Comparison of ENCODE assay signal across 32 cellular contexts in the genomic region with DNA sequence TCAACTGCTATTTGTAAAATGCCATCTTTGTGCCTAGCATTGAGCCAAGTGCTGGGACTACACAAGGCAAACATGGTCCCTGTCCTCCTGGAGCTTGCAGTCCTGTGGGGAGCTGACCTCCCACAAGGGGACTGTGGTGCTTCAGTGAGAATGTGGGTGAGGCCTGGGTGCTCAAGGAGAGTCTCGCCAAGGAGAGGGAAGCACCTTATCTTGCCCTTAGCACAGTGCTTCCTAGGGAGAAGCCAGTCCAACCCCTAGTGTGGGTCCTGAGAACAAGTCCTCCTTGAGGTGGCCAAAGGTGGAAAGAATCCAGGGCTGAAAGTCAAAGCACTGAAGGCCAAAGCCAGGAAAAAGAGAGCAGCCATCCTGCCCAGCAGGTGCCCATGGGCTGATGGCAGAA.
"Had no signal": no experiment of that assay in that cellular context is flagged by ENCODE, and none has a peak within 500 bp of the region (broad histone marks: within the 10 kb centered on the region; RNA-seq: fewer than 3 reads in every experiment).

No MANE protein-coding gene starts in this region.

- ATAC-seq: activated T-cell treated with anti-CD3 and anti-CD28 coated beads, Interleukin-2, amount 50 U/mL, for 72 hours; body of pancreas; effector memory CD8-positive, alpha-beta T cell; pancreas; stimulated activated memory B cell treated with anti-CD40 and anti-IgM and Interleukin-4, amounts not matched to agents 10 μg/mL and 1 μg/mL and 100 μg/mL, for 72 hours; T-helper 17 cell had no signal

- H3K4me3 ChIP-seq: adrenal gland, body of pancreas, cardiac muscle cell, coronary artery, dorsolateral prefrontal cortex, pancreas, prostate gland, sigmoid colon, stomach, suprapubic skin, tibial nerve had no signal

- H3K27ac ChIP-seq: adrenal gland, body of pancreas, cardiac muscle cell, coronary artery, pancreas, prostate gland, sigmoid colon, stomach, suprapubic skin, tibial nerve, WERI-Rb-1 had no signal

- H3K36me3 ChIP-seq: adrenal gland, cardiac muscle cell, pancreas, prostate gland, sigmoid colon, stomach, suprapubic skin, tibial nerve, WERI-Rb-1 had no signal

- H3K9me3 ChIP-seq: adrenal gland, body of pancreas, pancreas, prostate gland, sigmoid colon, stomach, suprapubic skin, tibial nerve had no signal

- H3K4me1 ChIP-seq: adrenal gland, body of pancreas, pancreas, prostate gland, stomach, suprapubic skin had no signal

- H3K9me3 Mint-ChIP-seq: activated CD4-positive, alpha-beta memory T cell treated with anti-CD3 and anti-CD28 coated beads for 36 hours; activated naive CD4-positive, alpha-beta T cell treated with anti-CD3 and anti-CD28 coated beads for 36 hours; activated naive CD8-positive, alpha-beta T cell treated with anti-CD3 and anti-CD28 coated beads for 36 hours; activated T-cell treated with anti-CD3 and anti-CD28 coated beads, Interleukin-2, amount 50 U/mL, for 72 hours; effector memory CD8-positive, alpha-beta T cell; immature natural killer cell; mesothelial cell of epicardium; naive B cell; nephron progenitor cell; stimulated activated memory B cell treated with anti-CD40 and anti-IgM and Interleukin-4, amounts not matched to agents 10 μg/mL and 1 μg/mL and 100 μg/mL, for 72 hours had no signal

- H3K4me1 Mint-ChIP-seq: activated naive CD8-positive, alpha-beta T cell treated with anti-CD3 and anti-CD28 coated beads for 36 hours; immature natural killer cell; mesothelial cell of epicardium; naive B cell; stimulated activated memory B cell treated with anti-CD40 and anti-IgM and Interleukin-4, amounts not matched to agents 10 μg/mL and 1 μg/mL and 100 μg/mL, for 72 hours had no signal

- H3K27ac Mint-ChIP-seq: activated CD4-positive, alpha-beta memory T cell treated with anti-CD3 and anti-CD28 coated beads for 36 hours; activated naive CD4-positive, alpha-beta T cell treated with anti-CD3 and anti-CD28 coated beads for 36 hours; activated naive CD8-positive, alpha-beta T cell treated with anti-CD3 and anti-CD28 coated beads for 36 hours; activated T-cell treated with anti-CD3 and anti-CD28 coated beads, Interleukin-2, amount 50 U/mL, for 72 hours; effector memory CD8-positive, alpha-beta T cell; immature natural killer cell; mesothelial cell of epicardium; stimulated activated memory B cell treated with anti-CD40 and anti-IgM and Interleukin-4, amounts not matched to agents 10 μg/mL and 1 μg/mL and 100 μg/mL, for 72 hours; T-helper 17 cell had no signal

- H3K4me3 Mint-ChIP-seq: activated CD4-positive, alpha-beta memory T cell treated with anti-CD3 and anti-CD28 coated beads for 36 hours; activated naive CD4-positive, alpha-beta T cell treated with anti-CD3 and anti-CD28 coated beads for 36 hours; activated naive CD8-positive, alpha-beta T cell treated with anti-CD3 and anti-CD28 coated beads for 36 hours; activated T-cell treated with anti-CD3 and anti-CD28 coated beads, Interleukin-2, amount 50 U/mL, for 72 hours; effector memory CD8-positive, alpha-beta T cell; immature natural killer cell; mesothelial cell of epicardium; naive B cell; nephron progenitor cell; stimulated activated memory B cell treated with anti-CD40 and anti-IgM and Interleukin-4, amounts not matched to agents 10 μg/mL and 1 μg/mL and 100 μg/mL, for 72 hours; T-helper 17 cell had no signal

- H3K27me3 Mint-ChIP-seq: activated naive CD8-positive, alpha-beta T cell treated with anti-CD3 and anti-CD28 coated beads for 36 hours had no signal

- H3K36me3 Mint-ChIP-seq: activated CD4-positive, alpha-beta memory T cell treated with anti-CD3 and anti-CD28 coated beads for 36 hours; activated naive CD8-positive, alpha-beta T cell treated with anti-CD3 and anti-CD28 coated beads for 36 hours; immature natural killer cell; mesothelial cell of epicardium; naive B cell; stimulated activated memory B cell treated with anti-CD40 and anti-IgM and Interleukin-4, amounts not matched to agents 10 μg/mL and 1 μg/mL and 100 μg/mL, for 72 hours had no signal

- H3K27me3 ChIP-seq: body of pancreas, cardiac muscle cell, pancreas, tibial nerve had no signal

- DNase-seq: activated CD4-positive, alpha-beta memory T cell treated with anti-CD3 and anti-CD28 coated beads for 36 hours; activated CD4-positive, alpha-beta T cell treated with anti-CD3 and anti-CD28 coated beads for 48 hours; activated naive CD4-positive, alpha-beta T cell treated with anti-CD3 and anti-CD28 coated beads for 36 hours; activated naive CD8-positive, alpha-beta T cell treated with anti-CD3 and anti-CD28 coated beads for 36 hours; activated T-cell treated with anti-CD3 and anti-CD28 coated beads for 4 hours; activated T-cell treated with anti-CD3 and anti-CD28 coated beads, Interleukin-2, amount 50 U/mL, for 72 hours; aorta; body of pancreas; cerebellar nuclear complex; effector memory CD8-positive, alpha-beta T cell; hippocampal formation; immature natural killer cell; naive B cell; nephron progenitor cell; nucleus accumbens; pancreas; sigmoid colon; small intestine; stimulated activated CD4-positive, alpha-beta T cell treated with anti-CD3 and anti-CD28 coated beads, Interleukin-4, amount 100 ng/mL, for 24 hours; stomach; T-helper 17 cell; T1000; WERI-Rb-1 had no signal
